8 cellular contexts compared by ENCODE assay signal in the genomic region with DNA sequence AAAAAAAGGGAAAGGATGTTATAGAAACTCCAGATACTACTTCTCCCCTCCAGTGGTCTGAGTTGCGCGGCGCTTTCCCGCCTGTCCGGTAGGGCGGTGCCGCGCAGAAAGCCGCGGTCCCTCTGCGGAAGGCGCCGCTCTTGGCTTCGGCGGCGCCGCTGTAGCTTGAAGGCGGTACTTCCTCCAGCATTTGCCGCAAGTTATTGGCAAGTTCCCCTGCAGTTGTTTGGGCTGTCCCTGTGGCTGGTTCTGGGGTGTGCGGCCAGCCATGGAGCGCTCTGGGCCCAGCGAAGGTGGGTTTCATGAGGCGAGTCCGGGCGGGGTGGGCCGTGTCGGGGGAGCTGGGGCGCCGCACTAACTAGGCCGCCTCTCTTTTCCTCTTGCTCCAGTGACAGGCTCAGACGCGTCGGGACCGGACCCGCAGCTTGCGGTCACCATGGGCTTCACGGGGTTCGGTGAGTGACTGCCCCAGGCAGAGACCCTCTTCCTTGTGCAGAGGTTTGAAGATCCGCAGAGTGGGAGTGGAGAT. TPM values are rescaled to one million over a fixed set of nuclear protein-coding genes. Genes with fewer than 3 reads are reported as not detected.
DNase-seq lines count a peak whose midpoint lies in the region; ATAC-seq and TF ChIP-seq lines count a peak whose summit lies in the region.
"Not testable (repeated sequence)": the region's sequence is repeated elsewhere in the genome, so short reads cannot be mapped to it uniquely, and the experiment has no call there.

WDR70 (plus strand) TSS at position 219 of the 529 bp plus-strand sequence; CDS start at position 269, 50 bp downstream.

- CTCF ChIA-PET in activated CD4-positive, alpha-beta T cell treated with anti-CD3 and anti-CD28 coated beads for 36 hours (lab: Charles Lee): interaction anchor here (0.6 to 2.5 kb wide), 5 partner anchors 8 to 509 kb away, joined by 3 to 22 read pairs (median 4); partner anchors contain the start of gene NUP155

- peak; percentile 91 for DNase-seq in BE2C
- DNase-seq in NCI-H510A treated with DMSO at 0.1 percent for 48 hours (lab: John Stamatoyannopoulos, UW): peak; percentile 72
- peak; percentile 86 for DNase-seq in activated CD4-positive, alpha-beta T cell treated with anti-CD3 and anti-CD28 coated beads for 36 hours
- DNase-seq in left colon: peak; percentile 83 to 84
- DNase-seq in stimulated activated CD4-positive, alpha-beta T cell treated with anti-CD3 and anti-CD28 coated beads, Interleukin-1b, Interleukin-23, amount 100 ng/mL, for 48 hours: peak; percentile 82

- H3K27ac Mint-ChIP-seq in activated CD4-positive, alpha-beta T cell treated with anti-CD3 and anti-CD28 coated beads for 36 hours: peak within 1 kb of the TSS; percentile 80

- H3K4me3 Mint-ChIP-seq in activated CD4-positive, alpha-beta T cell treated with anti-CD3 and anti-CD28 coated beads for 36 hours: peak within 1 kb of the TSS; percentile 96

- peak within 1 kb of the TSS; percentile 10 for H3K27ac ChIP-seq in cingulate gyrus (ENCODE audit: low read depth, low read length)

- ATAC-seq in HG03439 (IDR thresholded peaks at IDR 0.05; ENCODE audit: unreplicated experiment) (peak; percentile 99), left colon (peak; percentile 100)
- peak; percentile 98 for ATAC-seq in activated CD4-positive, alpha-beta T cell treated with anti-CD3 and anti-CD28 coated beads for 36 hours

- H3K36me3 ChIP-seq in BE2C: not testable (repeated sequence)

- H3K9me3 ChIP-seq in BE2C: not testable (repeated sequence)

- H3K4me1 Mint-ChIP-seq in activated CD4-positive, alpha-beta T cell treated with anti-CD3 and anti-CD28 coated beads for 36 hours: not testable (repeated sequence)

- H3K27me3 Mint-ChIP-seq in activated CD4-positive, alpha-beta T cell treated with anti-CD3 and anti-CD28 coated beads for 36 hours: not testable (repeated sequence)

- peak within 1 kb of the TSS; percentile 83 for H3K4me3 ChIP-seq in BE2C (ENCODE audit: low read depth, low read length)

- not testable (repeated sequence) for H3K9me3 Mint-ChIP-seq in activated CD4-positive, alpha-beta T cell treated with anti-CD3 and anti-CD28 coated beads for 36 hours (ENCODE audit: low read depth)

- not testable (repeated sequence) for H3K27me3 ChIP-seq in BE2C

- POLR2A ChIA-PET in activated CD4-positive, alpha-beta T cell treated with anti-CD3 and anti-CD28 coated beads for 36 hours (lab: Charles Lee): interaction anchor here (0.6 to 1.4 kb wide), 3 partner anchors 8 to 1705 kb away, joined by 3 to 18 read pairs (median 3); partner anchors contain the start of gene NUP155

- intact Hi-C loops in activated CD4-positive, alpha-beta T cell treated with anti-CD3 and anti-CD28 coated beads for 36 hours (cut with DNase I, micrococcal nuclease): loop anchor here (1.0 to 10.0 kb wide), 3 partner anchors 8 to 1696 kb away; partner anchors contain the start of genes NUP155 (in 2 of the 2), NADK2 (in 1 of the 2) and RICTOR (in 1 of the 2)
- intact Hi-C loops in left colon (cut with DNase I, micrococcal nuclease): not testable (repeated sequence)

- H3K4me1 ChIP-seq in BE2C: not testable (repeated sequence)

- TF ChIP-seq POLR2A in GM19193 (IDR thresholded peaks at IDR 0.05; ENCODE audit: extremely low read depth, insufficient read depth, insufficient read length): peak; percentile 73

- H3K36me3 Mint-ChIP-seq in activated CD4-positive, alpha-beta T cell treated with anti-CD3 and anti-CD28 coated beads for 36 hours (ENCODE audit: low read depth): not testable (repeated sequence)

- peak; percentile 67 for TF ChIP-seq CTCF in BE2C (IDR thresholded peaks at IDR 0.05; ENCODE audit: low read depth, low read length)

RNA-seq across cellular contexts. Expression of gene WDR70, which starts in this region (rescaled TPM):
- 42.1 TPM for polyA plus RNA-seq in BE2C (2012; ENCODE audit: insufficient read depth, insufficient read length, low read depth)
- 10 to 100 TPM; 33.6 to 38.3 TPM for total RNA-seq in activated CD4-positive, alpha-beta T cell treated with anti-CD3 and anti-CD28 coated beads for 36 hours
- total RNA-seq in left colon: 10 to 100 TPM; 20.3 to 28.6 TPM

Comparison
In these comparisons a context has a peak if more than half of its experiments do, and no peak if none do; other contexts are left out.
1. Peak in every context shown above with its lines: DNase-seq, ATAC-seq, H3K4me3 ChIP-seq and H3K27ac ChIP-seq.